11 cellular contexts compared by ENCODE assay signal in the genomic region with DNA sequence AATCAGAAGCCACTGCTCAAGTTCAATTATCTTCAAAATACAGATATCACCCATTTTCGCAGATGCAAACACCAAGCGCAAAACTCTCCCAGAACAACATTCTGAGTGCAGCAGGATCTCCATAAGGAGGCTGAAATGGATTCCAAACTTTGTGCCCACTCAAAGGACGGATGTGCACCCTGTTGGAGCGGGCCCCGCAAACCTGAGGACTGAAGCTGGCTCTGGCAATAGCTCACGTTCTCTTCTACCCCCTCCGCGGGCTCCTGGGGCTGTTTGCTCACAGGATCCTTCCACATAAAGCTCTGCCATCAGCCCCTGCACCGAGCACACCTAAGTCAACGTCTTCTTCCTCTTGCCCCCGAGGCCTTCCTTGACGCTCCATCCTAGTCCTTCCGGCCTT. TPM values are rescaled to one million over a fixed set of nuclear protein-coding genes. Genes with fewer than 3 reads are reported as not detected.
DNase-seq lines count a peak whose midpoint lies in the region; ATAC-seq, FAIRE-seq and TF ChIP-seq lines count a peak whose summit lies in the region.
"Had no signal": no experiment of that assay in that cellular context is flagged by ENCODE, and none has a peak within 500 bp of the region (broad histone marks: within the 10 kb centered on the region; RNA-seq: fewer than 3 reads in every experiment).

No MANE protein-coding gene starts in this region.

- no peaks in the 10 kb centered on the region for H3K9me3 ChIP-seq in CD8-positive, alpha-beta T cell (ENCODE audit: low read length)
- H3K9me3 ChIP-seq in HUES48 (ENCODE audit: control insufficient read depth, insufficient read depth, low read length) (0 out of 2 replicates have a peak, but pooled peaks cover 2% of the 10 kb centered on the region), GM12878 (replicated peaks; ENCODE audit: control insufficient read depth, insufficient read depth, low read length) (no peaks in the 10 kb centered on the region; the same call in 1 of the 3 replicates), neural progenitor cell (ENCODE audit: low read depth) (peaks cover 7% of the 10 kb centered on the region)

- no peak for DNase-seq in CD8-positive, alpha-beta T cell
- DNase-seq in GM12878 (ENCODE audit: low read depth, low spot score) (no peak), neural progenitor cell (ENCODE audit: low spot score) (no peak), RCC 7860 (ENCODE audit: low spot score) (no peak)
- DNase-seq: NCI-H1092, NCI-H524 had no signal

- intact Hi-C loops in CD8-positive, alpha-beta T cell (cut with DNase I, micrococcal nuclease): no loop called here
- intact Hi-C loops in GM12878 (cut with micrococcal nuclease; ENCODE audit: unreplicated experiment): no loop called here

- TF ChIP-seq POLR2A in GM12878 (IDR thresholded peaks at IDR 0.05; ENCODE audit: low read depth, low read length): no peak

- no peak for TF ChIP-seq EP300 in GM12878 (IDR thresholded peaks at IDR 0.05; ENCODE audit: borderline replicate concordance in 1 of 2, control insufficient read depth in 1 of 2, low read depth in 2 of 2, low read length in 2 of 2)

- WGBS in GM12878 (ENCODE audit: insufficient coverage, insufficient replicate concordance, low lambda C conversion rate, missing lambda C conversion rate): 94% methylated on average over 13 of the region's 13 CpGs

- peak overlapping the region; percentile 92 for H3K27ac Mint-ChIP-seq in CD8-positive, alpha-beta T cell
- no peak overlapping the region for H3K27ac Mint-ChIP-seq in neural progenitor cell

- H4K20me1 ChIP-seq in GM12878 (ENCODE audit: control insufficient read depth, insufficient read depth) (no peaks in the 10 kb centered on the region), neural progenitor cell (ENCODE audit: low read depth) (no peaks in the 10 kb centered on the region)

- RAD21 ChIA-PET in GM12878 (lab: Charles Lee; ENCODE audit: unreplicated experiment): interaction anchor here (2.7 to 4.4 kb wide), 2 partner anchors 10 to 15 kb away, joined by 8 to 35 read pairs; no protein-coding TSS in a partner anchor

- CTCF ChIA-PET in CD8-positive, alpha-beta T cell (lab: Charles Lee): interaction anchor here (1.5 to 3.0 kb wide), 2 partner anchors 18 to 69 kb away, joined by 5 to 16 read pairs; no protein-coding TSS in a partner anchor
- CTCF ChIA-PET in GM12878 (lab: Yijun Ruan, JAX): interaction anchor here (1.5 to 2.6 kb wide), 2 partner anchors 18 to 96 kb away, joined by 3 to 8 read pairs; no protein-coding TSS in a partner anchor

- peak overlapping the region; percentile 60 for H3K4me3 Mint-ChIP-seq in CD8-positive, alpha-beta T cell
- no peak overlapping the region for H3K4me3 Mint-ChIP-seq in neural progenitor cell

- no peak for TF ChIP-seq CTCF in CD8-positive, alpha-beta T cell (IDR thresholded peaks at IDR 0.05)
- TF ChIP-seq CTCF in GM12878 (IDR thresholded peaks at IDR 0.05 in 2 of 3, conservative IDR thresholded peaks at IDR 0.05 in 1 of 3; ENCODE audit: control insufficient read depth in 2 of 3, extremely low read depth in 1 of 3, insufficient read depth in 1 of 3, low read depth in 3 of 3, low read length in 3 of 3) (no peak), neural progenitor cell (IDR thresholded peaks at IDR 0.05) (no peak)

- H2AFZ ChIP-seq in GM12878 (ENCODE audit: control insufficient read depth, low read depth, low read length) (peak overlapping the region; percentile 63; the same call in 1 of the 2 replicates), neural progenitor cell (replicated peaks) (peak overlapping the region; percentile 43)

- peaks cover 63% of the 10 kb centered on the region for H3K4me1 Mint-ChIP-seq in CD8-positive, alpha-beta T cell (ENCODE audit: low read depth)
- H3K4me1 Mint-ChIP-seq in neural progenitor cell: peaks cover 34% of the 10 kb centered on the region

- H3K4me3 ChIP-seq in CD8-positive, alpha-beta T cell (ENCODE audit: low read depth, low read length): no peak overlapping the region
- H3K4me3 ChIP-seq in HUES48 (ENCODE audit: low read depth, low read length) (no peak overlapping the region), GM12878 (no peak overlapping the region), neural progenitor cell (no peak overlapping the region)

- peak overlapping the region; percentile 9 for H3K27ac ChIP-seq in CD8-positive, alpha-beta T cell (ENCODE audit: low read depth, low read length)
- H3K27ac ChIP-seq in HUES48 (ENCODE audit: low read depth, low read length): peak overlapping the region; percentile 50
- peak overlapping the region; percentile 70 for H3K27ac ChIP-seq in GM12878 (ENCODE audit: control insufficient read depth, insufficient read depth)
- H3K27ac ChIP-seq in neural progenitor cell: no peak overlapping the region
- H3K27ac ChIP-seq: RWPE1 had no signal

- in situ Hi-C loops in GM12878 (cut with MboI): no loop called here

- no peaks in the 10 kb centered on the region for H3K27me3 Mint-ChIP-seq in CD8-positive, alpha-beta T cell (ENCODE audit: low read depth)
- peaks cover 5% of the 10 kb centered on the region for H3K27me3 Mint-ChIP-seq in neural progenitor cell (ENCODE audit: insufficient read depth, low read depth)

- FAIRE-seq in GM12878 (lab: Jason Lieb, UNC) (no peak), RCC 7860 (lab: Jason Lieb, UNC) (no peak)
- FAIRE-seq: D721Med had no signal

- SMC1A ChIA-PET in GM12878 (lab: Charles Lee; ENCODE audit: uncharacterized antibody, unreplicated experiment): interaction anchor here (0.8 to 3.9 kb wide), 4 partner anchors 9 to 57 kb away, joined by 4 to 39 read pairs (median 22); no protein-coding TSS in a partner anchor

- no peaks in the 10 kb centered on the region for H3K27me3 ChIP-seq in CD8-positive, alpha-beta T cell (ENCODE audit: insufficient read depth, low read length)
- no peaks in the 10 kb centered on the region for H3K27me3 ChIP-seq in HUES48 (ENCODE audit: control insufficient read depth, insufficient read depth, low read length)
- no peaks in the 10 kb centered on the region for H3K27me3 ChIP-seq in GM12878 (replicated peaks in 1 of 2; ENCODE audit: control insufficient read depth in 2 of 2, insufficient read depth in 2 of 2, low read length in 1 of 2)
- H3K27me3 ChIP-seq in neural progenitor cell: no peaks in the 10 kb centered on the region

- POLR2A ChIA-PET in CD8-positive, alpha-beta T cell (lab: Charles Lee): interaction anchor here (7.7 kb wide), 1 partner anchor 13 kb away, joined by 86 read pairs; a partner anchor contains a TSS
- POLR2A ChIA-PET in GM12878 (lab: Charles Lee): interaction anchor here (5.2 kb wide), 1 partner anchor 10 kb away, joined by 29 read pairs; a partner anchor contains a TSS

- H3F3A ChIP-seq in neural progenitor cell (ENCODE audit: low read depth): no peaks in the 10 kb centered on the region

- H3K36me3 Mint-ChIP-seq in CD8-positive, alpha-beta T cell: no peaks in the 10 kb centered on the region
- peaks cover 3% of the 10 kb centered on the region for H3K36me3 Mint-ChIP-seq in neural progenitor cell

- H3K79me2 ChIP-seq in GM12878 (ENCODE audit: control insufficient read depth, insufficient read depth, low read length) (no peaks in the 10 kb centered on the region), neural progenitor cell (ENCODE audit: low read depth) (no peaks in the 10 kb centered on the region)

- peaks cover 39% of the 10 kb centered on the region for H3K4me1 ChIP-seq in CD8-positive, alpha-beta T cell (ENCODE audit: insufficient read depth, low read length)
- H3K4me1 ChIP-seq in HUES48 (ENCODE audit: control insufficient read depth, insufficient read depth, low read length) (peaks cover 14% of the 10 kb centered on the region), GM12878 (ENCODE audit: control insufficient read depth, insufficient read depth, low read length) (peaks cover 24% of the 10 kb centered on the region), neural progenitor cell (peaks cover 12% of the 10 kb centered on the region)

- H3K36me3 ChIP-seq in CD8-positive, alpha-beta T cell (ENCODE audit: insufficient read depth, low read length): no peaks in the 10 kb centered on the region
- H3K36me3 ChIP-seq in HUES48 (ENCODE audit: control insufficient read depth, insufficient read depth, low read length) (no peaks in the 10 kb centered on the region), GM12878 (ENCODE audit: control insufficient read depth in 2 of 2, insufficient read depth in 2 of 2, low read length in 1 of 2) (no peaks in the 10 kb centered on the region), neural progenitor cell (no peaks in the 10 kb centered on the region)

- no peak for TF ChIP-seq RAD21 in GM12878 (IDR thresholded peaks at IDR 0.05; ENCODE audit: insufficient read depth, low read depth, low read length)

- H3K9me3 Mint-ChIP-seq in CD8-positive, alpha-beta T cell: no peaks in the 10 kb centered on the region
- H3K9me3 Mint-ChIP-seq in neural progenitor cell: peaks cover 15% of the 10 kb centered on the region

- peak overlapping the region; percentile 30; the same call in 1 of the 2 replicates for H3K4me2 ChIP-seq in GM12878 (ENCODE audit: control insufficient read depth, insufficient read depth)
- no peak overlapping the region for H3K4me2 ChIP-seq in neural progenitor cell

- no peak for ATAC-seq in CD8-positive, alpha-beta T cell
- ATAC-seq in GM12878: no peak
- ATAC-seq in GM19452 (IDR thresholded peaks at IDR 0.05; ENCODE audit: unreplicated experiment): no peak
- no peak for ATAC-seq in GM21529 (IDR thresholded peaks at IDR 0.05; ENCODE audit: unreplicated experiment)

- BruUV-seq in GM12878 (replicated peaks; lab: Mats Ljungman, UMichigan): no TSS peak

- H3K9ac ChIP-seq in HUES48 (ENCODE audit: low read depth, low read length) (no peak overlapping the region), GM12878 (ENCODE audit: control insufficient read depth, insufficient read depth, low read length) (no peak overlapping the region), neural progenitor cell (no peak overlapping the region)

RNA-seq across cellular contexts. Expression of a gene that starts 11.7 kb away (rescaled TPM):
- total RNA-seq in CD8-positive, alpha-beta T cell: 10 to 100 TPM; 42.4 to 44.3 TPM
- 50.6 and 59.2 TPM in 2 replicates for total RNA-seq in GM12878 (2013; cell fraction: nucleolus; rRNA removed)
- total RNA-seq in GM12878 (2014; rRNA removed) (64.2 and 65.7 TPM in 2 replicates), GM12878 (2014; rRNA removed; fragmentation: Illumina TruSeq; extraction: Trizol) (73.6 and 76.7 TPM in 2 replicates), GM12878 (2021) (77.4 and 78.3 TPM in 2 replicates), neural progenitor cell (ENCODE audit: low replicate concordance) (0.06 TPM in 2 replicates)
- polyA plus RNA-seq in GM12878 (2011; ENCODE audit: low read depth): 42.5 TPM
- polyA plus RNA-seq in GM12878 (2011; rRNA removed) (54.8 and 59.3 TPM in 2 replicates), GM12878 (2014; fragmentation: Illumina TruSeq; extraction: Trizol) (56.8 and 71.5 TPM in 2 replicates), GM12878 (2014; fragmentation: Nextera tagmentation; extraction: Ambion mirVana) (10 to 100 TPM; 11.4 to 18.9 TPM), GM12878 (2014; rRNA removed) (69.6 and 71.7 TPM in 2 replicates), GM12878 (2016; fragmentation: Nextera tagmentation; extraction: Ambion mirVana) (10 to 100 TPM; 74.6 to 75.7 TPM)
- polyA plus RNA-seq in GM12878 (2011; cell fraction: cytosol; rRNA removed): 37.4 and 40.7 TPM in 2 replicates
- 21.2 and 25.8 TPM in 2 replicates for polyA plus RNA-seq in GM12878 (2011; cell fraction: nucleus; rRNA removed)
- polyA plus RNA-seq in GM12878 (2012): 62.9 and 72.8 TPM in 2 replicates
- 45.6 and 53.5 TPM in 2 replicates for polyA minus RNA-seq in GM12878 (2011; rRNA and poly(A)+ RNA removed)
- 19.9 and 20.6 TPM in 2 replicates for polyA minus RNA-seq in GM12878 (2011; cell fraction: cytosol; rRNA and poly(A)+ RNA removed)
- polyA minus RNA-seq in GM12878 (2011; cell fraction: nucleus; rRNA and poly(A)+ RNA removed): 12.7 and 26.7 TPM in 2 replicates

Comparison
In these comparisons a context has a peak if more than half of its experiments do, and no peak if none do; other contexts are left out.
1. RNA of a gene that starts 11.7 kb away (total RNA-seq): 50.6 to 78.3 TPM in GM12878 and 42.4 to 44.3 TPM in CD8-positive, alpha-beta T cell; 0.06 TPM in neural progenitor cell; every median in the first group is over 10 times any median in the second.